ENCODE assay signal across 23 cellular contexts in the genomic region with DNA sequence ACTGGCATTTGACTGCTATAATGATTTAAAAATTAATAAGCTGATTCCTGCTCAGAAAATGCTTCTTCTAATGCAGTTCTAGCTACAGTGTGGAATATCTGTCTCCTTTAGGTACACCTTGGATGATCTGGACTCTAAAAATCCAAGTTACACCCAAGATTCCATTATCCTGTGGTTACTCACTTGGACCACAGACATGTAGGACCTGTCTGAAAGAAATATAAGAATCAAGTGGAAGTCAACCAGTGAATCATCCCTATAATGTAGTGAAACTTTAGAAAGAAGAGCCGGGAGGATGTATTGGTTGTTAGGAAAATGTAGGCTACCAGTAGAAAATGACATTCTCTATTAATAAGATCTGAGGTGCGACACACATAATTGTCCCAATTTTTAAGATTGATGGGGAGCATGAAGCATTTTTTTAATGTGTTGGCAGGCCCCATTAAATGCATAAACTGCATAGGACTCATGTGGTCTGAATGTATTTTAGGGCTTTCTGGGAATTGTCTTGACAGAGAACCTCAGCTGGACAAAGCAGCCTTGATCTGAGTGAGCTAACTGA. TPM values are rescaled to one million over a fixed set of nuclear protein-coding genes. Genes with fewer than 3 reads are reported as not detected.
"Had no signal": no experiment of that assay in that cellular context is flagged by ENCODE, and none has a peak within 500 bp of the region (broad histone marks: within the 10 kb centered on the region; RNA-seq: fewer than 3 reads in every experiment).

A gene with protein sequence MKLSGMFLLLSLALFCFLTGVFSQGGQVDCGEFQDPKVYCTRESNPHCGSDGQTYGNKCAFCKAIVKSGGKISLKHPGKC (plus strand): TSS at position 512 of the 562 bp plus-strand sequence. CDS start 55 bp downstream, outside the sequence.

- ATAC-seq: activated CD8-positive, alpha-beta T cell treated with anti-CD3 and anti-CD28 coated beads for 36 hours; left colon; lower lobe of right lung; stimulated activated naive CD8-positive, alpha-beta T cell treated with anti-CD3 and anti-CD28 coated beads, Interleukin-15, Interleukin-2, amounts not matched to agents 100 U/mL and 50 U/mL, for 24 hours had no signal

- H3K9me3 Mint-ChIP-seq: activated CD8-positive, alpha-beta T cell treated with anti-CD3 and anti-CD28 coated beads for 36 hours; activated T-cell treated with anti-CD3 and anti-CD28 coated beads, Interleukin-2, amount 50 U/mL, for 24 hours; activated T-helper 2 cell treated with anti-CD3 and anti-CD28 coated beads, Interferon-gamma antibody, Interleukin-2, Interleukin-4, amounts not matched to agents 10 μg/mL and 5 μg/mL and 100 μg/mL, durations not matched to agents 14 hours and 24 hours and 36 hours; mesothelial cell of epicardium; nephron had no signal

- DNase-seq: activated CD4-positive, alpha-beta T cell treated with anti-CD3 and anti-CD28 coated beads for 48 hours; activated CD4-positive, CD25-positive, alpha-beta regulatory T cell; activated CD8-positive, alpha-beta T cell treated with anti-CD3 and anti-CD28 coated beads for 36 hours; activated naive CD4-positive, alpha-beta T cell treated with Interleukin-2 at 50 U/mL for 16 hours; activated T-cell treated with anti-CD3 and anti-CD28 coated beads, Interleukin-2, amount 50 U/mL, for 24 hours; cerebellar nuclear complex; effector CD4-positive, alpha-beta T cell; esophagus squamous epithelium; left colon; lower lobe of right lung; occipital lobe; stimulated activated naive CD8-positive, alpha-beta T cell treated with anti-CD3 and anti-CD28 coated beads, Interleukin-15, Interleukin-2, amounts not matched to agents 100 U/mL and 50 U/mL, for 24 hours; T-helper 9 cell; transverse colon had no signal

- H3K9me3 ChIP-seq: esophagus squamous epithelium, lower lobe of right lung, right atrium auricular region, transverse colon, vagina had no signal

- H3K36me3 ChIP-seq: esophagus squamous epithelium, lower lobe of right lung, right atrium auricular region, transverse colon, vagina had no signal

- H3K4me1 ChIP-seq: right atrium auricular region, transverse colon had no signal

- H3K27ac ChIP-seq: esophagus squamous epithelium, lower lobe of right lung, right atrium auricular region, transverse colon, vagina had no signal

- H3K27me3 ChIP-seq: esophagus squamous epithelium, right atrium auricular region, transverse colon, vagina had no signal

- H3K4me1 Mint-ChIP-seq: mesothelial cell of epicardium, nephron had no signal

- H3K27ac Mint-ChIP-seq: activated CD8-positive, alpha-beta T cell treated with anti-CD3 and anti-CD28 coated beads for 36 hours; activated T-cell treated with anti-CD3 and anti-CD28 coated beads, Interleukin-2, amount 50 U/mL, for 24 hours; activated T-helper 2 cell treated with anti-CD3 and anti-CD28 coated beads, Interferon-gamma antibody, Interleukin-2, Interleukin-4, amounts not matched to agents 10 μg/mL and 5 μg/mL and 100 μg/mL, durations not matched to agents 14 hours and 24 hours and 36 hours; mesothelial cell of epicardium; nephron had no signal

- H3K4me3 ChIP-seq: esophagus squamous epithelium, lower lobe of right lung, right atrium auricular region, transverse colon, vagina had no signal

- H3K4me3 Mint-ChIP-seq: activated CD8-positive, alpha-beta T cell treated with anti-CD3 and anti-CD28 coated beads for 36 hours; activated T-cell treated with anti-CD3 and anti-CD28 coated beads, Interleukin-2, amount 50 U/mL, for 24 hours; mesothelial cell of epicardium; nephron had no signal

- H3K36me3 Mint-ChIP-seq: mesothelial cell of epicardium had no signal

RNA-seq across cellular contexts. Expression of the gene that starts here (rescaled TPM):
- total RNA-seq: activated CD8-positive, alpha-beta T cell treated with anti-CD3 and anti-CD28 coated beads for 36 hours; activated T-helper 2 cell treated with anti-CD3 and anti-CD28 coated beads, Interferon-gamma antibody, Interleukin-2, Interleukin-4, amounts not matched to agents 10 μg/mL and 5 μg/mL and 100 μg/mL, durations not matched to agents 14 hours and 24 hours and 36 hours; fibroblast of villous mesenchyme; glomerular endothelial cell; left colon; lower lobe of right lung; mesothelial cell of epicardium; occipital lobe; posterior vena cava; right atrium auricular region; skeletal muscle tissue; transverse colon; vagina had no signal
